Comparison of ENCODE assay signal across 9 cellular contexts in the genomic region with DNA sequence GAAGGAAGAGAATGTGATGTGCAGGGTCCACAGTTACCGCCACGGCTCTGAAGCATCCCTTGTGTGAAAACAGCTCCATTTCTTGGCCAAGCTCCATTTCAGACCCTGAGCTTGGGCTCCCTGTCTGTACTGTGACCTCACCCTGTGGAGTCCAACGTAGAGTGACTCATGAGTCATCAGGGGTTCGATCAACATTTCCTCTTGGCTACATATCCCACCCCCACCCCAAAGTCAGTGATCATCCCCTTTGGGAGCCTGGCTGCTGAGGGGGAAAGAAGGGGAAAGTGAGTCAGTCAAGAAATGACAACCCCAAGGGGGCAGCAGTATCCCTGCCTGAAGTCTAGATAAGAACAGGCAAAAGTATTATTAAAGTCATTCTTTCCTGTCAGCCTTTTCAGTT.
DNase-seq lines count a peak whose midpoint lies in the region; ATAC-seq and TF ChIP-seq lines count a peak whose summit lies in the region.
"Had no signal": no experiment of that assay in that cellular context is flagged by ENCODE, and none has a peak within 500 bp of the region (broad histone marks: within the 10 kb centered on the region; RNA-seq: fewer than 3 reads in every experiment).

No MANE protein-coding gene starts in this region.

- no peaks in the 10 kb centered on the region for H3K36me3 ChIP-seq in endodermal cell (ENCODE audit: control insufficient read depth, insufficient read depth, low read length)

- H3K9me3 ChIP-seq in endodermal cell (ENCODE audit: control insufficient read depth, low read length): no peaks in the 10 kb centered on the region

- 82 to 100% methylated on average over 2 to 4 of the region's 4 CpGs for WGBS in endodermal cell (ENCODE audit: insufficient coverage in 1 of 2, insufficient read length in 1 of 2), 2 experiments

- peaks cover 3% of the 10 kb centered on the region for H3K27me3 Mint-ChIP-seq in endodermal cell (ENCODE audit: insufficient read depth)

- H3K27me3 ChIP-seq in endodermal cell (ENCODE audit: control insufficient read depth, insufficient read depth, low read length, poor library complexity, severe bottlenecking): no peaks in the 10 kb centered on the region

- no peak overlapping the region for H3K27ac ChIP-seq in endodermal cell (ENCODE audit: low read depth, low read length)
- H3K27ac ChIP-seq: VCaP had no signal

- H3K4me3 Mint-ChIP-seq in endodermal cell: no peak overlapping the region

- no peak overlapping the region for H3K9ac ChIP-seq in endodermal cell (ENCODE audit: extremely low read depth, low read length, poor library complexity, severe bottlenecking)

- no peak overlapping the region for H3K27ac Mint-ChIP-seq in endodermal cell

- H3K9me3 Mint-ChIP-seq in endodermal cell: no peaks in the 10 kb centered on the region

- no peaks in the 10 kb centered on the region for H3K4me1 Mint-ChIP-seq in endodermal cell

- DNase-seq in GM20000 (ENCODE audit: low spot score) (no peak), endodermal cell (no peak), NCI-H1105 (lab: John Stamatoyannopoulos, UW) (no peak), DMS153 treated with DMSO at 0.1 percent for 48 hours (lab: John Stamatoyannopoulos, UW; ENCODE audit: unreplicated experiment) (no peak), occipital lobe (lab: John Stamatoyannopoulos, UW) (no peak)
- DNase-seq in activated CD4-positive, alpha-beta T cell treated with anti-CD3 and anti-CD28 coated beads for 4 hours: peak; percentile 71
- DNase-seq in stimulated activated CD4-positive, alpha-beta T cell treated with anti-CD3 and anti-CD28 coated beads, TNF-alpha, amount 100 ng/mL, for 4 hours (ENCODE audit: low read depth in 3 of 3): peak in 2 of 3 experiments; percentile 45 to 50

- ATAC-seq in HG03565 (IDR thresholded peaks at IDR 0.05; ENCODE audit: unreplicated experiment): no peak

- H3K4me1 ChIP-seq in endodermal cell (ENCODE audit: control insufficient read depth, insufficient read depth, low read length): no peaks in the 10 kb centered on the region

- TF ChIP-seq CTCF in GM20000 (IDR thresholded peaks at IDR 0.05; ENCODE audit: extremely low read depth, missing control alignments): peak; percentile 1
- peak; percentile 51 for TF ChIP-seq CTCF in endodermal cell (conservative IDR thresholded peaks at IDR 0.05)

- no peaks in the 10 kb centered on the region for H3K36me3 Mint-ChIP-seq in endodermal cell (ENCODE audit: low read depth)

- H3K4me3 ChIP-seq in endodermal cell (ENCODE audit: low read length): no peak overlapping the region

Comparison
In these comparisons a context has a peak if more than half of its experiments do, and no peak if none do; other contexts are left out.
1. DNase-seq: peak in activated CD4-positive, alpha-beta T cell treated with anti-CD3 and anti-CD28 coated beads for 4 hours (2 of 2) and stimulated activated CD4-positive, alpha-beta T cell treated with anti-CD3 and anti-CD28 coated beads, TNF-alpha, amount 100 ng/mL, for 4 hours (2 of 3); none in GM20000 (single experiment), endodermal cell (single experiment), NCI-H1105 (single experiment), DMS153 treated with DMSO at 0.1 percent for 48 hours (single experiment) and occipital lobe (single experiment).